15 cellular contexts compared by ENCODE assay signal in the genomic region with DNA sequence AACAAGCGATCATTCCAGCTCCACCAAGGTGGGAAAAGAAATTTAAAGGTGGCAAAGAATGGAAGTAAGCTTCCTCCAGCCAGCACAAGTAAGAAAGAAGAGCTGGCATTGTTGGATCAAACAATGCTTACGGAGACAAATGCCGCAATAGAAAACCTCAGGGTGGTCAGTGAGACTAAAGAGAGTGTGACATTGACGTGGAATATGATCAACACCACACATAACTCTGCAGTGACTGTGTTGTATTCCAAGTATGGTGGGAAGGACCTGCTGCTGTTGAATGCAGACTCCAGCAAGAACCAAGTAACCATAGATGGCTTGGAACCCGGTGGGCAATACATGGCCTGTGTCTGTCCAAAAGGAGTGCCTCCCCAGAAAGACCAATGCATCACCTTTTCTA. TPM values are rescaled to one million over a fixed set of nuclear protein-coding genes. Genes with fewer than 3 reads are reported as not detected.
DNase-seq lines count a peak whose midpoint lies in the region; ATAC-seq and TF ChIP-seq lines count a peak whose summit lies in the region.
"Had no signal": no experiment of that assay in that cellular context is flagged by ENCODE, and none has a peak within 500 bp of the region (broad histone marks: within the 10 kb centered on the region; RNA-seq: fewer than 3 reads in every experiment).

No MANE protein-coding gene starts in this region.

- H3K27me3 Mint-ChIP-seq in activated naive CD4-positive, alpha-beta T cell treated with anti-CD3 and anti-CD28 coated beads, Interleukin-2, amount 50 U/mL, for 24 hours: no peaks in the 10 kb centered on the region
- H3K27me3 Mint-ChIP-seq in stimulated activated naive B cell treated with anti-CD40 and anti-IgM and Interleukin-4, amounts not matched to agents 10 μg/mL and 1 μg/mL and 100 μg/mL, for 72 hours: no peaks in the 10 kb centered on the region
- H3K27me3 Mint-ChIP-seq in WTC11 (ENCODE audit: low read depth): no peaks in the 10 kb centered on the region
- H3K27me3 Mint-ChIP-seq: B cell; CD4-positive, alpha-beta T cell had no signal

- DNase-seq in activated naive CD4-positive, alpha-beta T cell treated with anti-CD3 and anti-CD28 coated beads, Interleukin-2, amount 50 U/mL, for 72 hours (ENCODE audit: low spot score in 2 of 2): no peak
- DNase-seq in stimulated activated naive B cell treated with anti-CD40 and anti-IgM and Interleukin-4, amounts not matched to agents 10 μg/mL and 1 μg/mL and 100 μg/mL, for 72 hours: no peak
- DNase-seq in WTC11 (ENCODE audit: low spot score): no peak
- DNase-seq in activated T-cell treated with anti-CD3 and anti-CD28 coated beads, Interleukin-2, amount 50 U/mL, for 1 hour: no peak
- DNase-seq: AML-193; Caco-2; Calu3; CD4-positive, alpha-beta T cell; CD8-positive, alpha-beta T cell; DMS79 treated with DMSO at 0.1 percent for 48 hours; GF-D8 had no signal

- peak overlapping the region; percentile 60 for H3K27ac Mint-ChIP-seq in activated naive CD4-positive, alpha-beta T cell treated with anti-CD3 and anti-CD28 coated beads, Interleukin-2, amount 50 U/mL, for 24 hours
- H3K27ac Mint-ChIP-seq in activated naive CD4-positive, alpha-beta T cell treated with anti-CD3 and anti-CD28 coated beads, Interleukin-2, amount 50 U/mL, for 72 hours: peak overlapping the region in 1 of 2 donors; percentile 73
- H3K27ac Mint-ChIP-seq in stimulated activated naive B cell treated with anti-CD40 and anti-IgM and Interleukin-4, amounts not matched to agents 10 μg/mL and 1 μg/mL and 100 μg/mL, for 72 hours: peak overlapping the region; percentile 7
- H3K27ac Mint-ChIP-seq in WTC11: no peak overlapping the region
- H3K27ac Mint-ChIP-seq: B cell; CD4-positive, alpha-beta T cell; CD8-positive, alpha-beta T cell had no signal

- H3K36me3 Mint-ChIP-seq in activated naive CD4-positive, alpha-beta T cell treated with anti-CD3 and anti-CD28 coated beads, Interleukin-2, amount 50 U/mL, for 24 hours: peaks cover 2% of the 10 kb centered on the region
- H3K36me3 Mint-ChIP-seq in activated naive CD4-positive, alpha-beta T cell treated with anti-CD3 and anti-CD28 coated beads, Interleukin-2, amount 50 U/mL, for 72 hours: peaks cover 0 to 5% of the 10 kb centered on the region in 2 donors
- H3K36me3 Mint-ChIP-seq in stimulated activated naive B cell treated with anti-CD40 and anti-IgM and Interleukin-4, amounts not matched to agents 10 μg/mL and 1 μg/mL and 100 μg/mL, for 72 hours: peaks cover 13 to 28% of the 10 kb centered on the region in 2 donors
- H3K36me3 Mint-ChIP-seq in WTC11: no peaks in the 10 kb centered on the region

- ATAC-seq in activated naive CD4-positive, alpha-beta T cell treated with anti-CD3 and anti-CD28 coated beads, Interleukin-2, amount 50 U/mL, for 72 hours: no peak
- ATAC-seq in stimulated activated naive B cell treated with anti-CD40 and anti-IgM and Interleukin-4, amounts not matched to agents 10 μg/mL and 1 μg/mL and 100 μg/mL, for 72 hours (replicated peaks): no peak
- ATAC-seq in WTC11: no peak
- ATAC-seq: A549; CD8-positive, alpha-beta T cell had no signal

- CTCF ChIA-PET in WTC11 (lab: Charles Lee): no interaction called here

- no peaks in the 10 kb centered on the region for H3K4me1 Mint-ChIP-seq in activated naive CD4-positive, alpha-beta T cell treated with anti-CD3 and anti-CD28 coated beads, Interleukin-2, amount 50 U/mL, for 24 hours
- H3K4me1 Mint-ChIP-seq in stimulated activated naive B cell treated with anti-CD40 and anti-IgM and Interleukin-4, amounts not matched to agents 10 μg/mL and 1 μg/mL and 100 μg/mL, for 72 hours: no peaks in the 10 kb centered on the region
- H3K4me1 Mint-ChIP-seq in WTC11: no peaks in the 10 kb centered on the region
- H3K4me1 Mint-ChIP-seq: B cell had no signal

- no peak overlapping the region for H3K4me3 Mint-ChIP-seq in activated naive CD4-positive, alpha-beta T cell treated with anti-CD3 and anti-CD28 coated beads, Interleukin-2, amount 50 U/mL, for 24 hours
- no peak overlapping the region for H3K4me3 Mint-ChIP-seq in stimulated activated naive B cell treated with anti-CD40 and anti-IgM and Interleukin-4, amounts not matched to agents 10 μg/mL and 1 μg/mL and 100 μg/mL, for 72 hours
- H3K4me3 Mint-ChIP-seq in WTC11: no peak overlapping the region
- H3K4me3 Mint-ChIP-seq: B cell; CD4-positive, alpha-beta T cell; CD8-positive, alpha-beta T cell had no signal

- POLR2A ChIA-PET in WTC11 (lab: Charles Lee): interaction anchor here (0.6 kb wide), 1 partner anchor 275 kb away, joined by 3 read pairs; no protein-coding TSS in a partner anchor

- no peak for TF ChIP-seq CTCF in WTC11 (IDR thresholded peaks at IDR 0.05)

- no peaks in the 10 kb centered on the region for H3K9me3 Mint-ChIP-seq in activated naive CD4-positive, alpha-beta T cell treated with anti-CD3 and anti-CD28 coated beads, Interleukin-2, amount 50 U/mL, for 24 hours
- no peaks in the 10 kb centered on the region for H3K9me3 Mint-ChIP-seq in activated naive CD4-positive, alpha-beta T cell treated with anti-CD3 and anti-CD28 coated beads, Interleukin-2, amount 50 U/mL, for 72 hours
- no peaks in the 10 kb centered on the region for H3K9me3 Mint-ChIP-seq in stimulated activated naive B cell treated with anti-CD40 and anti-IgM and Interleukin-4, amounts not matched to agents 10 μg/mL and 1 μg/mL and 100 μg/mL, for 72 hours
- peaks cover 6% of the 10 kb centered on the region for H3K9me3 Mint-ChIP-seq in WTC11
- H3K9me3 Mint-ChIP-seq: CD4-positive, alpha-beta T cell; CD8-positive, alpha-beta T cell had no signal

TF ChIP-seq in WTC11, 78 proteins besides CTCF, POLR2A, EP300 and RAD21:
- no peak for TF ChIP-seq CBFB (CRISPR knock-in tag; IDR thresholded peaks at IDR 0.05; ENCODE audit: low read depth)
- no peak for TF ChIP-seq SMAD4 (CRISPR knock-in tag; IDR thresholded peaks at IDR 0.05)
- TF ChIP-seq SP1 (CRISPR knock-in tag; conservative IDR thresholded peaks at IDR 0.05): no peak

RNA-seq across cellular contexts. Expression of gene LRIT3, which starts 22.2 kb away (rescaled TPM):
- total RNA-seq in activated naive CD4-positive, alpha-beta T cell treated with anti-CD3 and anti-CD28 coated beads, Interleukin-2, amount 50 U/mL, for 72 hours: under 1 TPM; 0.20 to 0.33 TPM
- 0.07 to 0.14 TPM (median 0.11 TPM) in 3 replicates for total RNA-seq in WTC11 (2021)
- total RNA-seq: A172 had no signal

RNA-seq across cellular contexts. Expression of gene RRH, which starts 42.3 kb away (rescaled TPM):
- under 1 TPM; 0.32 to 0.62 TPM for total RNA-seq in activated naive CD4-positive, alpha-beta T cell treated with anti-CD3 and anti-CD28 coated beads, Interleukin-2, amount 50 U/mL, for 72 hours
- total RNA-seq in WTC11 (2021): 0.11 to 0.21 TPM in 2 of 3 replicates, not detected in the other
- total RNA-seq: CD4-positive, alpha-beta T cell; CD8-positive, alpha-beta T cell had no signal

RNA-seq across cellular contexts. Expression of gene EGF, which starts 42.6 kb away (rescaled TPM):
- not detected for total RNA-seq in activated naive CD4-positive, alpha-beta T cell treated with anti-CD3 and anti-CD28 coated beads, Interleukin-2, amount 50 U/mL, for 72 hours
- 2.5 to 2.6 TPM (median 2.5 TPM) in 3 replicates for total RNA-seq in WTC11 (2021)
- total RNA-seq: B cell; CD4-positive, alpha-beta T cell; CD8-positive, alpha-beta T cell had no signal

RNA-seq across cellular contexts. Expression of gene GAR1, which starts 54.5 kb away (rescaled TPM):
- total RNA-seq in activated naive CD4-positive, alpha-beta T cell treated with anti-CD3 and anti-CD28 coated beads, Interleukin-2, amount 50 U/mL, for 72 hours: 10 to 100 TPM; 25.9 to 30.7 TPM
- total RNA-seq in WTC11 (2021): 26.1 to 32.3 TPM (median 26.9 TPM) in 3 replicates
